In genomic region chr3:127373701-127374625, GRCh38 we compare ENCODE assay signal across 8 cellular contexts.
DNase-seq lines count a peak whose midpoint lies in the region; ATAC-seq, FAIRE-seq and TF ChIP-seq lines count a peak whose summit lies in the region.

No MANE protein-coding gene starts in this region.

- peak; percentile 52; the same call in 1 of the 2 replicates for TF ChIP-seq CTCF in PC-9 (conservative IDR thresholded peaks at IDR 0.05)
- peak; percentile 40 for TF ChIP-seq CTCF in fibroblast of villous mesenchyme (IDR thresholded peaks at IDR 0.05; ENCODE audit: insufficient read depth, low read depth, low read length)
- TF ChIP-seq CTCF in gastrocnemius medialis (IDR thresholded peaks at IDR 0.05 in 4 of 5, conservative IDR thresholded peaks at IDR 0.05 in 1 of 5) = peak in 1 of 5 experiments; percentile 34
- TF ChIP-seq CTCF in pancreas (IDR thresholded peaks at IDR 0.05) = peak in 1 of 4 donors; percentile 10

- DNase-seq in 8988T = peak; percentile 40
- peak; percentile 68 for DNase-seq in ELF-1 (ENCODE audit: low read depth, low spot score)
- no peak for DNase-seq in PC-9
- DNase-seq in fibroblast of villous mesenchyme (ENCODE audit: low read depth) = no peak
- DNase-seq in gastrocnemius medialis = no peak
- DNase-seq in pancreas = no peak

- no peaks in the 10 kb centered on the region for H4K20me1 ChIP-seq in PC-9 (ENCODE audit: insufficient read depth)

- H3K27me3 ChIP-seq in PC-9 (ENCODE audit: insufficient read depth, low read depth) (peaks cover 47% of the 10 kb centered on the region), gastrocnemius medialis (no peaks in the 10 kb centered on the region), pancreas (no peaks in the 10 kb centered on the region)

- no peaks in the 10 kb centered on the region for H3K36me3 ChIP-seq in PC-9 (ENCODE audit: low read depth)
- H3K36me3 ChIP-seq in gastrocnemius medialis = no peaks in the 10 kb centered on the region
- no peaks in the 10 kb centered on the region for H3K36me3 ChIP-seq in pancreas

- in situ Hi-C loops in gastrocnemius medialis (cut with MboI; ENCODE audit: low sequenced_read_pairs in 4 of 4) = no loop called here

- no peak for TF ChIP-seq POLR2A in gastrocnemius medialis (IDR thresholded peaks at IDR 0.05)

- no peak for ATAC-seq in gastrocnemius medialis
- no peak for ATAC-seq in pancreas
- no peak for ATAC-seq in HG03139 (IDR thresholded peaks at IDR 0.05; ENCODE audit: unreplicated experiment)
- ATAC-seq in HG03439 (IDR thresholded peaks at IDR 0.05; ENCODE audit: unreplicated experiment) = no peak

- no peaks in the 10 kb centered on the region for H3F3A ChIP-seq in PC-9 (ENCODE audit: insufficient read depth, low read depth)

- H3K79me2 ChIP-seq in PC-9 (ENCODE audit: low read depth) = no peaks in the 10 kb centered on the region

- BruUV-seq in PC-9 (replicated peaks; lab: Mats Ljungman, UMichigan) = no TSS peak

- no peak overlapping the region for H2AFZ ChIP-seq in PC-9

- no peak overlapping the region for H3K4me2 ChIP-seq in PC-9

- H3K9me3 ChIP-seq in PC-9 (ENCODE audit: insufficient read depth, low read depth) = no peaks in the 10 kb centered on the region
- no peaks in the 10 kb centered on the region for H3K9me3 ChIP-seq in gastrocnemius medialis
- H3K9me3 ChIP-seq in pancreas = no peaks in the 10 kb centered on the region

- intact Hi-C loops in PC-9 (cut with micrococcal nuclease; ENCODE audit: unreplicated experiment) (no loop called here), gastrocnemius medialis (cut with DNase I; ENCODE audit: low total_unique reads) (no loop called here), pancreas (cut with DNase I) (no loop called here)

- no peak overlapping the region for H3K27ac ChIP-seq in PC-9
- no peak overlapping the region for H3K27ac ChIP-seq in gastrocnemius medialis
- no peak overlapping the region for H3K27ac ChIP-seq in pancreas

- POLR2A ChIA-PET in PC-9 (lab: Charles Lee; ENCODE audit: unreplicated experiment) = no interaction called here

- H3K9me2 ChIP-seq in PC-9 (ENCODE audit: insufficient read depth) = no peaks in the 10 kb centered on the region

- no peaks in the 10 kb centered on the region for H3K4me1 ChIP-seq in PC-9 (replicated peaks; ENCODE audit: insufficient read depth)
- H3K4me1 ChIP-seq in gastrocnemius medialis = no peaks in the 10 kb centered on the region
- no peaks in the 10 kb centered on the region for H3K4me1 ChIP-seq in pancreas

- no peak for FAIRE-seq in pancreas (lab: Jason Lieb, UNC)

- CTCF ChIA-PET in PC-9 (lab: Charles Lee) = interaction anchor here (0.6 to 1.2 kb wide), 3 partner anchors 15 to 300 kb away, joined by 3 to 6 read pairs (median 4); no protein-coding TSS in a partner anchor

- H3K4me3 ChIP-seq in PC-9 (no peak overlapping the region), fibroblast of villous mesenchyme (ENCODE audit: low read depth, low read length) (no peak overlapping the region), gastrocnemius medialis (no peak overlapping the region), pancreas (no peak overlapping the region)

- 48 to 52% methylated on average over 13 of the region's 13 CpGs for WGBS in pancreas, 2 donors

Comparison
In these comparisons a context has a peak if more than half of its experiments do, and no peak if none do; other contexts are left out.
1. DNase-seq: peak in 8988T (single experiment) and ELF-1 (single experiment); none in PC-9 (0 of 2), fibroblast of villous mesenchyme (single experiment), gastrocnemius medialis (0 of 2) and pancreas (0 of 6).